1 cellular context compared by ENCODE assay signal in the genomic region with DNA sequence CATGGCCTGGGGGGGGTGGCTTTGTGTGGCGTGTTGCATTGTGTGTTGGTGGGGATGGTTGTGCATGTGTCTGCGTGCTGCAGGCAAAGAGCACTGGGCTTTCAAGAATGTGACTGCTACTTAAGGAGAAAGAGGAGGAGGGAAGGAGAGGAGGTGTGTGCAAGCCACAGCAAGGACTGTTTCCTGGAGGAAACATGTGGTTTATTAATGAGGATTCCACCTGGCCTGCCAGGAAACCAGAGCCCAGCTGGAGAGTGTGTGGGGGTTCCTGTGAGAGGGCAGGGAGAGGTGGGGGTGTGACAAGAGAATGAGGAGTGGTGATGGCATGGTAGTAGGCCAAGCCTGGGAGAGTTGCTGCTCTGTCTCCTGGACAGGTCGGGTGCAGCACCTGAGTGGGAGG.
TF ChIP-seq lines count a peak whose summit lies in the region.

No MANE protein-coding gene starts in this region.

TF ChIP-seq in GM12878, 131 proteins besides CTCF, POLR2A, EP300 and RAD21:
- TF ChIP-seq NBN (IDR thresholded peaks at IDR 0.05): no peak
- no peak for TF ChIP-seq MEF2A (IDR thresholded peaks at IDR 0.05; ENCODE audit: insufficient read depth, low read depth, low read length)
- TF ChIP-seq SMC3 (IDR thresholded peaks at IDR 0.05; ENCODE audit: borderline replicate concordance, low read length): no peak
- no peak for TF ChIP-seq GATAD2B (conservative IDR thresholded peaks at IDR 0.05; ENCODE audit: low read depth)
- TF ChIP-seq, protein P1, sequence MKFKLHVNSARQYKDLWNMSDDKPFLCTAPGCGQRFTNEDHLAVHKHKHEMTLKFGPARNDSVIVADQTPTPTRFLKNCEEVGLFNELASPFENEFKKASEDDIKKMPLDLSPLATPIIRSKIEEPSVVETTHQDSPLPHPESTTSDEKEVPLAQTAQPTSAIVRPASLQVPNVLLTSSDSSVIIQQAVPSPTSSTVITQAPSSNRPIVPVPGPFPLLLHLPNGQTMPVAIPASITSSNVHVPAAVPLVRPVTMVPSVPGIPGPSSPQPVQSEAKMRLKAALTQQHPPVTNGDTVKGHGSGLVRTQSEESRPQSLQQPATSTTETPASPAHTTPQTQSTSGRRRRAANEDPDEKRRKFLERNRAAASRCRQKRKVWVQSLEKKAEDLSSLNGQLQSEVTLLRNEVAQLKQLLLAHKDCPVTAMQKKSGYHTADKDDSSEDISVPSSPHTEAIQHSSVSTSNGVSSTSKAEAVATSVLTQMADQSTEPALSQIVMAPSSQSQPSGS (IDR thresholded peaks at IDR 0.05; ENCODE audit: low read length): no peak
- no peak for TF ChIP-seq ZNF384 (IDR thresholded peaks at IDR 0.05; ENCODE audit: borderline replicate concordance, low read depth, low read length)
- TF ChIP-seq, protein P2, sequence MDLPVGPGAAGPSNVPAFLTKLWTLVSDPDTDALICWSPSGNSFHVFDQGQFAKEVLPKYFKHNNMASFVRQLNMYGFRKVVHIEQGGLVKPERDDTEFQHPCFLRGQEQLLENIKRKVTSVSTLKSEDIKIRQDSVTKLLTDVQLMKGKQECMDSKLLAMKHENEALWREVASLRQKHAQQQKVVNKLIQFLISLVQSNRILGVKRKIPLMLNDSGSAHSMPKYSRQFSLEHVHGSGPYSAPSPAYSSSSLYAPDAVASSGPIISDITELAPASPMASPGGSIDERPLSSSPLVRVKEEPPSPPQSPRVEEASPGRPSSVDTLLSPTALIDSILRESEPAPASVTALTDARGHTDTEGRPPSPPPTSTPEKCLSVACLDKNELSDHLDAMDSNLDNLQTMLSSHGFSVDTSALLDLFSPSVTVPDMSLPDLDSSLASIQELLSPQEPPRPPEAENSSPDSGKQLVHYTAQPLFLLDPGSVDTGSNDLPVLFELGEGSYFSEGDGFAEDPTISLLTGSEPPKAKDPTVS (IDR thresholded peaks at IDR 0.05; ENCODE audit: low read depth, low read length): no peak
- no peak for TF ChIP-seq STAT3 (IDR thresholded peaks at IDR 0.05; ENCODE audit: low read depth, low read length)
- TF ChIP-seq HDAC2 (IDR thresholded peaks at IDR 0.05): no peak
